ENCODE assay signal across 24 cellular contexts in the genomic region with DNA sequence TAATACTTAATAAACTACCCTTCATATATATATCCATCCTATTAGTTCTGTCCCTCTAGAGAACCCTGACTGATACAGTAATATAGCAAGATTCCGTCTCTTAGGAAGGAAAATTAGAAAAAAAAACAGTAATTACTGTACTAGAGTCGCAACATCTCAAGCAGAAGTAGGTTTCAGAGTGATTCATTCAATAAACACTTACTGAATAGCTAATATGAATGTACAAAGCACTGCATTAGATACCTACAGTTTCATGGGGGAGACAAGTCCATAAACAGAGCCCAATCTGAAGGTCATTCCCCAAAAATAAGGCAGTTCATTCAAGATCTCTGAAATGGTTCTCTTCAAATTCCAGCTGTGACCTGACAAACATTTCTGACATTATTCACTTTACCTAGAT. TPM values are rescaled to one million over a fixed set of nuclear protein-coding genes. Genes with fewer than 3 reads are reported as not detected.
A peak's percentile ranks its signal among the peaks of the same experiment; 100 is the strongest.
DNase-seq lines count a peak whose midpoint lies in the region; ATAC-seq and TF ChIP-seq lines count a peak whose summit lies in the region.
"Had no signal": no experiment of that assay in that cellular context is flagged by ENCODE, and none has a peak within 500 bp of the region (broad histone marks: within the 10 kb centered on the region; RNA-seq: fewer than 3 reads in every experiment).

No MANE protein-coding gene starts in this region.

- H2BK5ac ChIP-seq in IMR-90 (ENCODE audit: low read depth, low read length, poor library complexity, severe bottlenecking), result peak overlapping the region; percentile 59

- no peak overlapping the region for H2BK15ac ChIP-seq in IMR-90 (ENCODE audit: low read depth, low read length)

- TF ChIP-seq RAD21 in IMR-90 (IDR thresholded peaks at IDR 0.05; ENCODE audit: low read length), result no peak

- peaks cover 29% of the 10 kb centered on the region for H4K20me1 ChIP-seq in IMR-90 (ENCODE audit: insufficient read depth, low read length)

- peak overlapping the region; percentile 30 for H3K27ac Mint-ChIP-seq in activated naive CD8-positive, alpha-beta T cell
- no peak overlapping the region for H3K27ac Mint-ChIP-seq in activated naive CD8-positive, alpha-beta T cell treated with anti-CD3 and anti-CD28 coated beads for 36 hours
- H3K27ac Mint-ChIP-seq in effector memory CD8-positive, alpha-beta T cell, result peak overlapping the region; percentile 11 to 38
- peak overlapping the region; percentile 85 for H3K27ac Mint-ChIP-seq in stimulated activated effector memory CD8-positive, alpha-beta T cell treated with anti-CD3 and anti-CD28 coated beads, Interleukin-12 subunit alpha, Interleukin-12 subunit beta, amount 100 ng/mL, for 72 hours
- H3K27ac Mint-ChIP-seq: activated naive CD4-positive, alpha-beta T cell treated with anti-CD3 and anti-CD28 coated beads for 36 hours had no signal

- no peaks in the 10 kb centered on the region for H3K27me3 ChIP-seq in IMR-90 (ENCODE audit: control insufficient read depth, insufficient read depth, low read length)
- H3K27me3 ChIP-seq: ascending aorta, MG63, spleen had no signal

- no peaks in the 10 kb centered on the region for H3K27me3 Mint-ChIP-seq in activated naive CD8-positive, alpha-beta T cell
- no peaks in the 10 kb centered on the region for H3K27me3 Mint-ChIP-seq in activated naive CD8-positive, alpha-beta T cell treated with anti-CD3 and anti-CD28 coated beads for 36 hours
- H3K27me3 Mint-ChIP-seq in effector memory CD8-positive, alpha-beta T cell, result no peaks in the 10 kb centered on the region

- H2AFZ ChIP-seq in IMR-90 (replicated peaks; ENCODE audit: low read length, poor library complexity), result no peak overlapping the region

- CTCF ChIA-PET in IMR-90 (lab: Yijun Ruan, JAX), result interaction anchor here (0.6 kb wide), 1 partner anchor 75 kb away, joined by 3 read pairs; no protein-coding TSS in a partner anchor
- CTCF ChIA-PET in RWPE1 (lab: Yijun Ruan, JAX), result interaction anchor here (0.7 kb wide), 1 partner anchor 17 kb away, joined by 4 read pairs; no protein-coding TSS in a partner anchor

- no peak overlapping the region; the same call in 1 of the 2 replicates for H3K4me2 ChIP-seq in IMR-90 (ENCODE audit: low read depth, low read length)

- H3K4me3 ChIP-seq in IMR-90 (ENCODE audit: insufficient read depth, low read depth, low read length), result no peak overlapping the region
- H3K4me3 ChIP-seq: ascending aorta, K562, MG63, spleen had no signal

- peaks cover 12% of the 10 kb centered on the region; the same call in 1 of the 2 replicates for H3K9me1 ChIP-seq in IMR-90 (ENCODE audit: insufficient read depth, low read length)

- no peak overlapping the region for H2AK5ac ChIP-seq in IMR-90 (ENCODE audit: low read depth, low read length)

- H2BK20ac ChIP-seq in IMR-90 (ENCODE audit: low read depth, low read length), result no peak overlapping the region

- H3K9me3 Mint-ChIP-seq in activated naive CD8-positive, alpha-beta T cell (ENCODE audit: low read depth), result no peaks in the 10 kb centered on the region
- no peaks in the 10 kb centered on the region for H3K9me3 Mint-ChIP-seq in activated naive CD8-positive, alpha-beta T cell treated with anti-CD3 and anti-CD28 coated beads for 36 hours
- H3K9me3 Mint-ChIP-seq in effector memory CD8-positive, alpha-beta T cell, result no peaks in the 10 kb centered on the region
- no peaks in the 10 kb centered on the region for H3K9me3 Mint-ChIP-seq in stimulated activated effector memory CD8-positive, alpha-beta T cell treated with anti-CD3 and anti-CD28 coated beads, Interleukin-12 subunit alpha, Interleukin-12 subunit beta, amount 100 ng/mL, for 72 hours
- H3K9me3 Mint-ChIP-seq: activated naive CD4-positive, alpha-beta T cell treated with anti-CD3 and anti-CD28 coated beads for 36 hours had no signal

- H3K23ac ChIP-seq in IMR-90 (ENCODE audit: low read depth, low read length), result no peak overlapping the region

- no peak overlapping the region for H3K56ac ChIP-seq in IMR-90 (ENCODE audit: extremely low read depth, insufficient read depth, low read length)

- DNase-seq in activated naive CD8-positive, alpha-beta T cell treated with anti-CD3 and anti-CD28 coated beads for 36 hours, result no peak
- DNase-seq in IMR-90 (peak; percentile 28), NCI-H510A (lab: John Stamatoyannopoulos, UW) (no peak), RWPE1 (ENCODE audit: low spot score) (no peak)
- DNase-seq in effector memory CD8-positive, alpha-beta T cell, result no peak
- DNase-seq in stimulated activated effector memory CD8-positive, alpha-beta T cell treated with anti-CD3 and anti-CD28 coated beads, Interleukin-12 subunit alpha, Interleukin-12 subunit beta, amount 100 ng/mL, for 72 hours (ENCODE audit: low spot score in 2 of 2), result no peak
- no peak for DNase-seq in NK-92 treated with Interleukin-12 subunit alpha and Interleukin-12 subunit beta, amount 100 ng/mL, for 24 hours (lab: John Stamatoyannopoulos, UW)
- DNase-seq: activated CD4-positive, alpha-beta T cell treated with anti-CD3 and anti-CD28 coated beads, Interleukin-2, amount 50 U/mL, for 4 hours; activated naive CD4-positive, alpha-beta T cell treated with anti-CD3 and anti-CD28 coated beads for 36 hours; C1 segment of cervical spinal cord; cerebellar nuclear complex; erythroblast; head of caudate nucleus; MG63; NCI-H1417 treated with DMSO at 0.1 percent for 48 hours; nucleus accumbens; spleen; stimulated activated CD4-positive, alpha-beta T cell treated with anti-CD3 and anti-CD28 coated beads, Interleukin-4, amount 100 ng/mL, for 1 hour; stimulated activated naive CD4-positive, alpha-beta T cell treated with Interleukin-2 at 50 U/mL for 16 hours; T-helper 9 cell had no signal

- POLR2A ChIA-PET in IMR-90 (lab: Charles Lee; ENCODE audit: unreplicated experiment), result no interaction called here
- POLR2A ChIA-PET in RWPE1 (lab: Yijun Ruan, JAX; ENCODE audit: low non-redundant PET), result no interaction called here

- in situ Hi-C loops in IMR-90 (cut with MboI; ENCODE audit: low sequenced_read_pairs), result no loop called here

- intact Hi-C loops in IMR-90 (cut with micrococcal nuclease), result no loop called here

- H3K9me3 ChIP-seq in IMR-90 (ENCODE audit: control insufficient read depth, insufficient read depth, low read length), result no peaks in the 10 kb centered on the region
- H3K9me3 ChIP-seq: ascending aorta, MG63, spleen had no signal

- no peak overlapping the region for H4K8ac ChIP-seq in IMR-90 (ENCODE audit: low read depth in 2 of 2, low read length in 2 of 2)

- no peak overlapping the region for H2AK9ac ChIP-seq in IMR-90 (replicated peaks; ENCODE audit: low read depth, low read length, poor library complexity)

- H3K79me1 ChIP-seq in IMR-90 (ENCODE audit: low read depth in 1 of 2, low read length in 2 of 2), result peaks cover 12 to 64% of the 10 kb centered on the region in 2 experiments

- dilution Hi-C loops in IMR-90 (cut with HindIII; ENCODE audit: low sequenced_read_pairs, unreplicated experiment), result no loop called here

- H3K4ac ChIP-seq in IMR-90 (ENCODE audit: low read depth, low read length), result no peak overlapping the region

- H3K4me3 Mint-ChIP-seq in activated naive CD8-positive, alpha-beta T cell, result no peak overlapping the region
- no peak overlapping the region for H3K4me3 Mint-ChIP-seq in activated naive CD8-positive, alpha-beta T cell treated with anti-CD3 and anti-CD28 coated beads for 36 hours
- no peak overlapping the region for H3K4me3 Mint-ChIP-seq in effector memory CD8-positive, alpha-beta T cell
- no peak overlapping the region for H3K4me3 Mint-ChIP-seq in stimulated activated effector memory CD8-positive, alpha-beta T cell treated with anti-CD3 and anti-CD28 coated beads, Interleukin-12 subunit alpha, Interleukin-12 subunit beta, amount 100 ng/mL, for 72 hours
- H3K4me3 Mint-ChIP-seq: activated naive CD4-positive, alpha-beta T cell treated with anti-CD3 and anti-CD28 coated beads for 36 hours had no signal

- H3K36me3 Mint-ChIP-seq in activated naive CD8-positive, alpha-beta T cell, result peaks cover 3% of the 10 kb centered on the region
- peaks cover 8% of the 10 kb centered on the region for H3K36me3 Mint-ChIP-seq in activated naive CD8-positive, alpha-beta T cell treated with anti-CD3 and anti-CD28 coated beads for 36 hours
- H3K36me3 Mint-ChIP-seq in effector memory CD8-positive, alpha-beta T cell (ENCODE audit: insufficient read depth), result peaks cover 15% of the 10 kb centered on the region
- peaks cover 37% of the 10 kb centered on the region for H3K36me3 Mint-ChIP-seq in stimulated activated effector memory CD8-positive, alpha-beta T cell treated with anti-CD3 and anti-CD28 coated beads, Interleukin-12 subunit alpha, Interleukin-12 subunit beta, amount 100 ng/mL, for 72 hours

- H3K27ac ChIP-seq in IMR-90 (ENCODE audit: insufficient read depth, low read length) (no peak overlapping the region), RWPE1 (no peak overlapping the region)
- H3K27ac ChIP-seq: ascending aorta, spleen had no signal

- no peak for TF ChIP-seq CTCF in IMR-90 (conservative IDR thresholded peaks at IDR 0.05; ENCODE audit: low read depth, low read length)
- no peak for TF ChIP-seq CTCF in RWPE1 (conservative IDR thresholded peaks at IDR 0.05; ENCODE audit: low read depth)

- H2BK120ac ChIP-seq in IMR-90 (ENCODE audit: low read depth, low read length), result no peak overlapping the region

- peak; percentile 59 for ATAC-seq in IMR-90 (ENCODE audit: low read depth)
- ATAC-seq in effector memory CD8-positive, alpha-beta T cell (replicated peaks), result no peak
- ATAC-seq in stimulated activated effector memory CD8-positive, alpha-beta T cell treated with anti-CD3 and anti-CD28 coated beads, Interleukin-12 subunit alpha, Interleukin-12 subunit beta, amount 100 ng/mL, for 72 hours, result peak; percentile 73
- ATAC-seq: K562 had no signal

- H3K18ac ChIP-seq in IMR-90 (ENCODE audit: low read depth, low read length), result no peak overlapping the region

- no peak overlapping the region for H4K91ac ChIP-seq in IMR-90 (ENCODE audit: insufficient read depth, low read depth, low read length)

- peaks cover 26% of the 10 kb centered on the region for H3K4me1 Mint-ChIP-seq in activated naive CD8-positive, alpha-beta T cell (ENCODE audit: low read depth)
- peaks cover 20% of the 10 kb centered on the region for H3K4me1 Mint-ChIP-seq in activated naive CD8-positive, alpha-beta T cell treated with anti-CD3 and anti-CD28 coated beads for 36 hours
- H3K4me1 Mint-ChIP-seq in effector memory CD8-positive, alpha-beta T cell (ENCODE audit: low read depth in 2 of 2), result peaks cover 12 to 25% of the 10 kb centered on the region in 2 donors
- peaks cover 27% of the 10 kb centered on the region for H3K4me1 Mint-ChIP-seq in stimulated activated effector memory CD8-positive, alpha-beta T cell treated with anti-CD3 and anti-CD28 coated beads, Interleukin-12 subunit alpha, Interleukin-12 subunit beta, amount 100 ng/mL, for 72 hours

- H3K9ac ChIP-seq in IMR-90 (ENCODE audit: low read depth, low read length), result no peak overlapping the region

- no peaks in the 10 kb centered on the region; the same call in 1 of the 2 replicates for H3K36me3 ChIP-seq in IMR-90 (ENCODE audit: control insufficient read depth, insufficient read depth, low read length)
- H3K36me3 ChIP-seq: MG63 had no signal

- H4K5ac ChIP-seq in IMR-90 (ENCODE audit: low read depth, low read length), result no peak overlapping the region

- TF ChIP-seq POLR2A in IMR-90 (IDR thresholded peaks at IDR 0.05; ENCODE audit: low read depth, low read length), result no peak

- WGBS in IMR-90 (ENCODE audit: extremely low coverage in 2 of 2, insufficient read length in 1 of 2), 2 experiments, result no CpG with 5 or more reads among the region's 2 CpGs

- H3K14ac ChIP-seq in IMR-90 (replicated peaks; ENCODE audit: low read depth, low read length), result no peak overlapping the region

- peaks cover 7% of the 10 kb centered on the region for H3K4me1 ChIP-seq in IMR-90 (ENCODE audit: control insufficient read depth, insufficient read depth, low read length)
- H3K4me1 ChIP-seq: ascending aorta had no signal

- no TSS peak for BruUV-seq in IMR-90 (replicated peaks; lab: Mats Ljungman, UMichigan)

RNA-seq across cellular contexts. Expression of a gene that starts 9.9 kb away (rescaled TPM):
- 10 to 100 TPM; 36.4 to 41.3 TPM for total RNA-seq in activated naive CD8-positive, alpha-beta T cell treated with anti-CD3 and anti-CD28 coated beads for 36 hours
- 40.3 and 47.5 TPM in 2 replicates for total RNA-seq in IMR-90 (2012; rRNA removed)
- 58.7 and 60.3 TPM in 2 replicates for polyA plus RNA-seq in IMR-90 (2012; rRNA removed)
- 23.0 and 33.3 TPM in 2 replicates for polyA plus RNA-seq in IMR-90 (2012; cell fraction: cytosol; rRNA removed)
- 45.5 and 156 TPM in 2 replicates for polyA plus RNA-seq in IMR-90 (2012; cell fraction: nucleus; rRNA removed; ENCODE audit: low replicate concordance)

RNA-seq across cellular contexts. Expression of a gene that starts 45.2 kb away (rescaled TPM):
- 10 to 100 TPM; 48.3 to 49.2 TPM for total RNA-seq in activated naive CD8-positive, alpha-beta T cell treated with anti-CD3 and anti-CD28 coated beads for 36 hours
- total RNA-seq in IMR-90 (2012; rRNA removed), result 30.0 and 30.8 TPM in 2 replicates
- 81.8 and 98.5 TPM in 2 replicates for polyA plus RNA-seq in IMR-90 (2012; rRNA removed)
- 93.2 and 122 TPM in 2 replicates for polyA plus RNA-seq in IMR-90 (2012; cell fraction: cytosol; rRNA removed)
- 21.8 and 36.1 TPM in 2 replicates for polyA plus RNA-seq in IMR-90 (2012; cell fraction: nucleus; rRNA removed; ENCODE audit: low replicate concordance)

RNA-seq across cellular contexts. Expression of a gene that starts 53.5 kb away (rescaled TPM):
- total RNA-seq in activated naive CD8-positive, alpha-beta T cell treated with anti-CD3 and anti-CD28 coated beads for 36 hours, result under 1 TPM; 0.39 to 0.86 TPM
- total RNA-seq in IMR-90 (2012; rRNA removed), result 0.18 TPM in 1 of 2 replicates, not detected in the other
- 0.05 and 0.06 TPM in 2 replicates for polyA plus RNA-seq in IMR-90 (2012; rRNA removed)
- 0.01 and 0.04 TPM in 2 replicates for polyA plus RNA-seq in IMR-90 (2012; cell fraction: cytosol; rRNA removed)
- polyA plus RNA-seq in IMR-90 (2012; cell fraction: nucleus; rRNA removed; ENCODE audit: low replicate concordance), result 0.25 and 0.38 TPM in 2 replicates
- total RNA-seq: fibroblast of villous mesenchyme had no signal
